1 cellular context compared by ENCODE assay signal in genomic region chr2:24877067-24877466, GRCh38.
TF ChIP-seq lines count a peak whose summit lies in the region.

No MANE protein-coding gene starts in this region.

TF ChIP-seq in WTC11, 78 proteins besides CTCF, POLR2A, EP300 and RAD21 (continued from another document):
- TF ChIP-seq ZSCAN18 (CRISPR knock-in tag; IDR thresholded peaks at IDR 0.05), result no peak
- TF ChIP-seq, protein P1, sequence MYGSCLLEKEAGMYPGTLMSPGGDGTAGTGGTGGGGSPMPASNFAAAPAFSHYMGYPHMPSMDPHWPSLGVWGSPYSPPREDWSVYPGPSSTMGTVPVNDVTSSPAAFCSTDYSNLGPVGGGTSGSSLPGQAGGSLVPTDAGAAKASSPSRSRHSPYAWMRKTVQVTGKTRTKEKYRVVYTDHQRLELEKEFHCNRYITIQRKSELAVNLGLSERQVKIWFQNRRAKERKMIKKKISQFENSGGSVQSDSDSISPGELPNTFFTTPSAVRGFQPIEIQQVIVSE (CRISPR knock-in tag; IDR thresholded peaks at IDR 0.05; ENCODE audit: borderline replicate concordance), result no peak
- TF ChIP-seq ZNF423 (CRISPR knock-in tag; IDR thresholded peaks at IDR 0.05), result no peak
- no peak for TF ChIP-seq GTF2I (CRISPR knock-in tag; conservative IDR thresholded peaks at IDR 0.05)
- TF ChIP-seq ZNF671 (CRISPR knock-in tag; IDR thresholded peaks at IDR 0.05), result no peak
- no peak for TF ChIP-seq ZNF416 (CRISPR knock-in tag; IDR thresholded peaks at IDR 0.05)
- TF ChIP-seq KAT7 (CRISPR knock-in tag; IDR thresholded peaks at IDR 0.05; ENCODE audit: borderline replicate concordance), result no peak
- TF ChIP-seq ZNF219 (CRISPR knock-in tag; IDR thresholded peaks at IDR 0.05; ENCODE audit: borderline replicate concordance), result no peak
- TF ChIP-seq TEAD4 (CRISPR knock-in tag; IDR thresholded peaks at IDR 0.05), result no peak
- no peak for TF ChIP-seq ZNF396 (CRISPR knock-in tag; IDR thresholded peaks at IDR 0.05; ENCODE audit: borderline replicate concordance)
- TF ChIP-seq NR3C1 (CRISPR knock-in tag; conservative IDR thresholded peaks at IDR 0.05; ENCODE audit: low read depth), result no peak
- no peak for TF ChIP-seq USF1 (CRISPR knock-in tag; IDR thresholded peaks at IDR 0.05)
- no peak for TF ChIP-seq CBFB (CRISPR knock-in tag; IDR thresholded peaks at IDR 0.05; ENCODE audit: low read depth)
